In genomic region chr9:107883496-107884120, GRCh38 we compare ENCODE assay signal across 11 cellular contexts.
A peak's percentile ranks its signal among the peaks of the same experiment; 100 is the strongest.
DNase-seq lines count a peak whose midpoint lies in the region; ATAC-seq and TF ChIP-seq lines count a peak whose summit lies in the region.
"Had no signal": no experiment of that assay in that cellular context is flagged by ENCODE, and none has a peak within 500 bp of the region (broad histone marks: within the 10 kb centered on the region; RNA-seq: fewer than 3 reads in every experiment).

No MANE protein-coding gene starts in this region.

- no peaks in the 10 kb centered on the region for H3K27me3 ChIP-seq in adrenal gland
- no peaks in the 10 kb centered on the region for H3K27me3 ChIP-seq in ovary
- H3K27me3 ChIP-seq: sigmoid colon had no signal

- no peak for TF ChIP-seq EP300 in ovary (IDR thresholded peaks at IDR 0.05)

- TF ChIP-seq POLR2A in adrenal gland (IDR thresholded peaks at IDR 0.05) (no peak), ovary (IDR thresholded peaks at IDR 0.05) (no peak)

- no peaks in the 10 kb centered on the region for H3K4me1 ChIP-seq in adrenal gland (replicated peaks in 1 of 2)
- peaks cover under 1% of the 10 kb centered on the region for H3K4me1 ChIP-seq in ovary (ENCODE audit: insufficient read depth)
- H3K4me1 ChIP-seq: sigmoid colon had no signal

- WGBS in adrenal gland, 4 donors: 42 to 48% (median 48%) methylated on average over 4 of the region's 4 CpGs
- WGBS in ovary, 3 donors: 70 to 85% (median 70%) methylated on average over 4 of the region's 4 CpGs

- H3K9me3 ChIP-seq in adrenal gland (replicated peaks in 1 of 3) (peaks cover 0 to 5% (median 0%) of the 10 kb centered on the region in 3 donors), ovary (no peaks in the 10 kb centered on the region)
- H3K9me3 ChIP-seq: sigmoid colon had no signal

- H3K4me3 ChIP-seq in adrenal gland (no peak overlapping the region), ovary (no peak overlapping the region)
- H3K4me3 ChIP-seq: sigmoid colon had no signal

- intact Hi-C loops in adrenal gland (cut with DNase I): no loop called here
- intact Hi-C loops in ovary (cut with DNase I): no loop called here

- H3K36me3 ChIP-seq in adrenal gland (replicated peaks in 1 of 2) (no peaks in the 10 kb centered on the region), ovary (no peaks in the 10 kb centered on the region)
- H3K36me3 ChIP-seq: sigmoid colon had no signal

- peak; percentile 31 to 70 (median 62) for DNase-seq in adrenal gland
- DNase-seq in superior temporal gyrus (ENCODE audit: extremely low spot score): no peak
- no peak for DNase-seq in stimulated activated CD4-positive, alpha-beta T cell treated with anti-CD3 and anti-CD28 coated beads, Interleukin-4, amount 100 ng/mL, for 24 hours
- no peak for DNase-seq in NCI-H1092 (lab: John Stamatoyannopoulos, UW)
- DNase-seq in ovary: no peak
- DNase-seq: kidney glomerular epithelial cell, NCI-H226, sigmoid colon had no signal

- ATAC-seq in GM18498 (IDR thresholded peaks at IDR 0.05; ENCODE audit: unreplicated experiment) (peak; percentile 99), GM21367 (IDR thresholded peaks at IDR 0.05; ENCODE audit: unreplicated experiment) (peak; percentile 96), HG03097 (IDR thresholded peaks at IDR 0.05; ENCODE audit: low FRiP score, unreplicated experiment) (peak; percentile 88)

- no peak for TF ChIP-seq CTCF in adrenal gland (IDR thresholded peaks at IDR 0.05)
- TF ChIP-seq CTCF in ovary (IDR thresholded peaks at IDR 0.05): no peak

- peak overlapping the region in 1 of 5 donors; percentile 57 for H3K27ac ChIP-seq in adrenal gland
- no peak overlapping the region for H3K27ac ChIP-seq in ovary
- H3K27ac ChIP-seq: sigmoid colon had no signal

Comparison
In these comparisons a context has a peak if more than half of its experiments do, and no peak if none do; other contexts are left out.
1. DNase-seq: peak in adrenal gland (7 of 7); none in superior temporal gyrus (single experiment), stimulated activated CD4-positive, alpha-beta T cell treated with anti-CD3 and anti-CD28 coated beads, Interleukin-4, amount 100 ng/mL, for 24 hours (single experiment), NCI-H1092 (single experiment) and ovary (0 of 5).
2. Peak in every context shown above with its lines, with median percentiles within 50 percentile points of each other: ATAC-seq.